7 cellular contexts compared by ENCODE assay signal in the genomic region with DNA sequence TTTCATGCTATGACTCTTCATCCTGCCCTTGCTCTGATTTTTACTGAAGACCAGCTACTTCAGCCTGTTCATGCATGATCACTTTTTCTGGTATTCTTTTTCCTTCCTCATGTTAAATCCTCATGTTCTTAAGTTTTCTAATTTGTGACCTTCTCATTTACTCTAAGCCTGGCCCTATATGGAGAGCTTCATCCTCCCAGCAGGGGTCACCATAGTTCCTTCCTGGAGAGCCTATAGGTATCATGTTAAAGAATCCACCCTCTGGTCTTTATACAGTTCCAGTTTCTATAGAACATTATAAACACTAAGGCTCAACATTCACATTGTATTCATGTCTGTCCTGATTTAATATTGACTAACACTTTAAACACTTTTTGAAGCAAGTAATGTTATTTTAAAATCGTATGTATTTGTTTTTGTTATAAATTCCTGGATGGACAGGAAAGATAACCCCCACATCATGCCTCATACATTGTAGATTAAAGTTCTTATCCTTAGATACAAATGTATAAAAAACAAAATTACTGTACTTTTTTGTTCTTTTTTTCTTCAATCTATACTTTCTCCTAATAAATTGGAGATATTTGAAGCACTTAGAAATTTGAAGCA. TPM values are rescaled to one million over a fixed set of nuclear protein-coding genes. Genes with fewer than 3 reads are reported as not detected.
DNase-seq lines count a peak whose midpoint lies in the region; ATAC-seq and TF ChIP-seq lines count a peak whose summit lies in the region.

No MANE protein-coding gene starts in this region.

- ATAC-seq in GM21737 (IDR thresholded peaks at IDR 0.05; ENCODE audit: unreplicated experiment), result peak; percentile 96

- H3K4me1 ChIP-seq in KMS-11 (ENCODE audit: low read depth, poor library complexity, severe bottlenecking) (peaks cover 3% of the 10 kb centered on the region), SJCRH30 (no peaks in the 10 kb centered on the region)

- no peak overlapping the region for H2AFZ ChIP-seq in KMS-11 (ENCODE audit: low read depth)

- no peaks in the 10 kb centered on the region for H4K20me1 ChIP-seq in KMS-11 (ENCODE audit: insufficient read depth)

- H3K9ac ChIP-seq in KMS-11, result no peak overlapping the region

- no peaks in the 10 kb centered on the region for H3K36me3 ChIP-seq in KMS-11 (ENCODE audit: insufficient read depth)
- no peaks in the 10 kb centered on the region for H3K36me3 ChIP-seq in SJCRH30

- TF ChIP-seq CTCF in GM12865 (IDR thresholded peaks at IDR 0.05; ENCODE audit: insufficient read depth, low read depth, low read length, missing control alignments), result peak; percentile 79
- peak; percentile 96 for TF ChIP-seq CTCF in KMS-11 (conservative IDR thresholded peaks at IDR 0.05; ENCODE audit: low read depth, low read length)

- H3K27ac ChIP-seq in KMS-11 (no peak overlapping the region), SJCRH30 (no peak overlapping the region)

- DNase-seq in GM12865 (ENCODE audit: low read depth) (peak; percentile 84), SJCRH30 (peak; percentile 51 to 79), amniotic stem cell (lab: John Stamatoyannopoulos, UW) (peak; percentile 32), iPS DF 4.7 (ENCODE audit: extremely low read depth, low spot score) (peak; percentile 16)
- DNase-seq in stimulated activated CD4-positive, alpha-beta T cell treated with anti-CD3 and anti-CD28 coated beads, Interleukin-15, amount 100 ng/mL, for 24 hours, result peak; percentile 69

- H3K9me3 ChIP-seq in SJCRH30 (replicated peaks), result no peaks in the 10 kb centered on the region

- H3K27me3 ChIP-seq in KMS-11 (ENCODE audit: insufficient read depth, low read depth) (no peaks in the 10 kb centered on the region), SJCRH30 (no peaks in the 10 kb centered on the region)

- H3K79me2 ChIP-seq in KMS-11 (ENCODE audit: insufficient read depth, low read depth), result no peaks in the 10 kb centered on the region

- no peak overlapping the region for H3K4me3 ChIP-seq in GM12865 (ENCODE audit: low read depth, low read length)
- H3K4me3 ChIP-seq in KMS-11 (IDR thresholded peaks at IDR 0.05; ENCODE audit: insufficient read depth, low read depth, low read length), result no peak overlapping the region
- H3K4me3 ChIP-seq in SJCRH30, result no peak overlapping the region

- H3K4me2 ChIP-seq in KMS-11, result no peak overlapping the region

RNA-seq across cellular contexts. Expression of a gene that starts 53.8 kb away (rescaled TPM):
- total RNA-seq in SJCRH30 (2014; rRNA removed; shearing (Covaris generic)), result 23.8 and 30.8 TPM in 2 replicates

Comparison
In these comparisons a context has a peak if more than half of its experiments do, and no peak if none do; other contexts are left out.
1. DNase-seq: peak in every context shown above with its lines; median percentile 84 in GM12865; 69 in stimulated activated CD4-positive, alpha-beta T cell treated with anti-CD3 and anti-CD28 coated beads, Interleukin-15, amount 100 ng/mL, for 24 hours; 65 in SJCRH30; 32 in amniotic stem cell; 16 in iPS DF 4.7.